Comparison of ENCODE assay signal across 14 cellular contexts in genomic region chr11:9834281-9834680, GRCh38.
"Had no signal": no experiment of that assay in that cellular context is flagged by ENCODE, and none has a peak within 500 bp of the region (broad histone marks: within the 10 kb centered on the region; RNA-seq: fewer than 3 reads in every experiment).

No MANE protein-coding gene starts in this region.

- H3K4me3 ChIP-seq: gastroesophageal sphincter, lower lobe of right lung, right lobe of liver, suprapubic skin had no signal

- FAIRE-seq: islet of Langerhans had no signal

- DNase-seq: activated CD4-positive, alpha-beta T cell treated with anti-CD3 and anti-CD28 coated beads for 36 hours; activated CD8-positive, alpha-beta T cell treated with anti-CD3 and anti-CD28 coated beads for 36 hours; activated effector memory CD4-positive, alpha-beta T cell treated with Interleukin-2 at 50 U/mL for 16 hours; activated T-cell treated with anti-CD3 and anti-CD28 coated beads, Interleukin-2, amount 50 U/mL, for 4 hours; amniotic stem cell; cortex of kidney; effector CD4-positive, alpha-beta T cell; left colon; lower lobe of right lung; right lobe of liver; T-helper 17 cell had no signal

- H3K27me3 ChIP-seq: gastroesophageal sphincter, right lobe of liver, suprapubic skin had no signal

- H3K27ac ChIP-seq: gastroesophageal sphincter, lower lobe of right lung, right lobe of liver, suprapubic skin had no signal

- ATAC-seq: activated CD4-positive, alpha-beta T cell treated with anti-CD3 and anti-CD28 coated beads for 36 hours; activated CD8-positive, alpha-beta T cell treated with anti-CD3 and anti-CD28 coated beads for 36 hours; activated T-cell treated with anti-CD3 and anti-CD28 coated beads, Interleukin-2, amount 50 U/mL, for 4 hours; gastroesophageal sphincter; left colon; lower lobe of right lung; right lobe of liver; T-helper 17 cell had no signal

- H3K4me1 ChIP-seq: gastroesophageal sphincter, lower lobe of right lung, right lobe of liver, suprapubic skin had no signal

- H3K9me3 ChIP-seq: gastroesophageal sphincter, lower lobe of right lung, right lobe of liver, suprapubic skin had no signal
